17 cellular contexts compared by ENCODE assay signal in the genomic region with DNA sequence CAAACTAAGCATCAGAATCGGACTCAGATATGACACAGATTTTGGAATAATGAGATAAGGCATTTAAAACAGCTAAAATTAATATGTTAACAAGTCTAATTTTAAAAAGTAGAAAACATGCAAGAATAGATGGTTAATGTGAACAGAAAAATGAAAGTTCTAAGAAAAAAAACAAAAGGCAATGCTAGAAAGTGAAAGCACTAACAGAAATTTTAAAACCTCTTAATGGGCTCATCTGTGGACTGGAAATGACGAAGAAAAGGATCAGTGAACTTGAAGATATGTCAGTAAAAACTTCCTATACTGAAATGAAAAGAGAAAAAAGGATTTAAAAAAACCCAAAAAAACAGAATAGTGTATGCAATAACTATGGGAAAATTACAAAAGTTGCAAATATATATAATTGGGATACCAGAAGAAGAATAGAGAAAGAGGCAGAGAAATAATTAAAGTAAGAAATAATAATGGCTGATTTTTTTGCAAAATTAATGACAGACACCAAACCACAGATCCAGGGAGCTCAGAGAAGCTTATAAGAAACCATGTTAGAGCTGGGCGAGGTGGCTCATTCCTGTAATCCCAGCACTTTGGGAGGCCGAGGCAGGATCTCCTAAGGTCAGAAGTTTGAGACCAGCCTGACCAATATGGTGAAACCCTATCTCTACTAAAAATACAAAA.
DNase-seq lines count a peak whose midpoint lies in the region; ATAC-seq and TF ChIP-seq lines count a peak whose summit lies in the region.
"Had no signal": no experiment of that assay in that cellular context is flagged by ENCODE, and none has a peak within 500 bp of the region (broad histone marks: within the 10 kb centered on the region; RNA-seq: fewer than 3 reads in every experiment).

No MANE protein-coding gene starts in this region.

- H3K27ac Mint-ChIP-seq in osteocyte (ENCODE audit: unreplicated experiment) (peak overlapping the region; percentile 4), CD14-positive monocyte (no peak overlapping the region)
- H3K27ac Mint-ChIP-seq: CD4-positive, CD25-positive, alpha-beta regulatory T cell; CD8-positive, alpha-beta T cell had no signal

- H3K36me3 ChIP-seq in HEK293 (ENCODE audit: control insufficient read depth in 2 of 2, insufficient read depth in 1 of 2, low read length in 2 of 2) (no peaks in the 10 kb centered on the region), colonic mucosa (no peaks in the 10 kb centered on the region)
- H3K36me3 ChIP-seq: HAP-1 had no signal

- intact Hi-C loops in colonic mucosa (cut with DNase I) (no loop called here), CD14-positive monocyte (cut with micrococcal nuclease) (no loop called here)

- H3K9me3 Mint-ChIP-seq in osteocyte (ENCODE audit: unreplicated experiment) (no peaks in the 10 kb centered on the region), CD14-positive monocyte (peaks cover 0 to 3% (median 0%) of the 10 kb centered on the region in 7 donors)
- H3K9me3 Mint-ChIP-seq: CD4-positive, CD25-positive, alpha-beta regulatory T cell; CD8-positive, alpha-beta T cell had no signal

- no peaks in the 10 kb centered on the region for H3K36me3 Mint-ChIP-seq in osteocyte (ENCODE audit: unreplicated experiment)
- no peaks in the 10 kb centered on the region for H3K36me3 Mint-ChIP-seq in CD14-positive monocyte
- H3K36me3 Mint-ChIP-seq: CD4-positive, CD25-positive, alpha-beta regulatory T cell; CD8-positive, alpha-beta T cell had no signal

- in situ Hi-C loops in G401 (cut with HindIII; ENCODE audit: low sequenced_read_pairs): no loop called here

- H3K9me3 ChIP-seq in HEK293 (ENCODE audit: control insufficient read depth, insufficient read depth, low read depth, low read length) (no peaks in the 10 kb centered on the region), colonic mucosa (no peaks in the 10 kb centered on the region)
- H3K9me3 ChIP-seq: Caco-2, HAP-1 had no signal

- ATAC-seq in HG02885 (IDR thresholded peaks at IDR 0.05; ENCODE audit: poor library complexity, unreplicated experiment) (peak; percentile 50), GM21526 (IDR thresholded peaks at IDR 0.05; ENCODE audit: low FRiP score, unreplicated experiment) (no peak)
- ATAC-seq: CD8-positive, alpha-beta T cell had no signal

- H3K4me3 ChIP-seq in HEK293 (ENCODE audit: low read depth, low read length) (no peak overlapping the region), colonic mucosa (no peak overlapping the region)
- H3K4me3 ChIP-seq: HAP-1 had no signal

- H3K27ac ChIP-seq in HEK293 (ENCODE audit: extremely low read depth, low read depth, low read length) (no peak overlapping the region), colonic mucosa (peak overlapping the region; percentile 66)

- CTCF ChIA-PET in HEK293 (lab: Yijun Ruan, JAX): interaction anchor here (0.6 kb wide), 3 partner anchors 81 to 979 kb away, joined by 3 to 5 read pairs (median 4); no protein-coding TSS in a partner anchor

- H3K4me3 Mint-ChIP-seq in osteocyte (ENCODE audit: unreplicated experiment) (no peak overlapping the region), CD14-positive monocyte (no peak overlapping the region)
- H3K4me3 Mint-ChIP-seq: CD4-positive, CD25-positive, alpha-beta regulatory T cell; CD8-positive, alpha-beta T cell had no signal

- H3K4me1 Mint-ChIP-seq in osteocyte (ENCODE audit: unreplicated experiment) (peaks cover 20% of the 10 kb centered on the region), CD14-positive monocyte (peaks cover 13% of the 10 kb centered on the region)

- no peak for TF ChIP-seq CTCF in HEK293 (tag by site-specific recombination; IDR thresholded peaks at IDR 0.05)
- no peak for TF ChIP-seq CTCF in colonic mucosa (IDR thresholded peaks at IDR 0.05)
- no peak for TF ChIP-seq CTCF in osteocyte (IDR thresholded peaks at IDR 0.05)
- TF ChIP-seq CTCF in CD14-positive monocyte (IDR thresholded peaks at IDR 0.05): no peak

- H3K27me3 Mint-ChIP-seq in osteocyte (ENCODE audit: unreplicated experiment) (no peaks in the 10 kb centered on the region), CD14-positive monocyte (ENCODE audit: low read depth in 3 of 3) (peaks cover 0 to 1% (median 0%) of the 10 kb centered on the region in 3 donors)

- DNase-seq in colonic mucosa (no peak), osteocyte (ENCODE audit: extremely low spot score, unreplicated experiment) (no peak), CD14-positive monocyte (ENCODE audit: low spot score) (no peak), G401 (ENCODE audit: low spot score) (no peak), NCI-H1694 treated with DMSO at 0.1 percent for 48 hours (lab: John Stamatoyannopoulos, UW) (no peak)
- DNase-seq: C1 segment of cervical spinal cord; Caco-2; CD4-positive, CD25-positive, alpha-beta regulatory T cell; CD8-positive, alpha-beta T cell; DMS153; DND-41; GDM1; GOT3 had no signal

- POLR2A ChIA-PET in HEK293 (lab: Yijun Ruan, JAX): no interaction called here

- H3K27me3 ChIP-seq in colonic mucosa: no peaks in the 10 kb centered on the region

- no peak overlapping the region for H3K9ac ChIP-seq in colonic mucosa (ENCODE audit: low read depth in 2 of 2, low read length in 2 of 2)

- H3K4me1 ChIP-seq in HEK293 (ENCODE audit: control insufficient read depth, insufficient read depth, low read length): no peaks in the 10 kb centered on the region
- peaks cover 6% of the 10 kb centered on the region for H3K4me1 ChIP-seq in colonic mucosa
- H3K4me1 ChIP-seq: HAP-1 had no signal

TF ChIP-seq in HEK293, 187 proteins besides CTCF, POLR2A, EP300 and RAD21:
- TF ChIP-seq ZNF558 (tag by site-specific recombination; IDR thresholded peaks at IDR 0.05) (peak; percentile 96), ZNF221 (tag by site-specific recombination; IDR thresholded peaks at IDR 0.05; ENCODE audit: borderline replicate concordance) (no peak), PRDM1 (tag by site-specific recombination; IDR thresholded peaks at IDR 0.05) (peak; percentile 83)
- TF ChIP-seq, protein P1, sequence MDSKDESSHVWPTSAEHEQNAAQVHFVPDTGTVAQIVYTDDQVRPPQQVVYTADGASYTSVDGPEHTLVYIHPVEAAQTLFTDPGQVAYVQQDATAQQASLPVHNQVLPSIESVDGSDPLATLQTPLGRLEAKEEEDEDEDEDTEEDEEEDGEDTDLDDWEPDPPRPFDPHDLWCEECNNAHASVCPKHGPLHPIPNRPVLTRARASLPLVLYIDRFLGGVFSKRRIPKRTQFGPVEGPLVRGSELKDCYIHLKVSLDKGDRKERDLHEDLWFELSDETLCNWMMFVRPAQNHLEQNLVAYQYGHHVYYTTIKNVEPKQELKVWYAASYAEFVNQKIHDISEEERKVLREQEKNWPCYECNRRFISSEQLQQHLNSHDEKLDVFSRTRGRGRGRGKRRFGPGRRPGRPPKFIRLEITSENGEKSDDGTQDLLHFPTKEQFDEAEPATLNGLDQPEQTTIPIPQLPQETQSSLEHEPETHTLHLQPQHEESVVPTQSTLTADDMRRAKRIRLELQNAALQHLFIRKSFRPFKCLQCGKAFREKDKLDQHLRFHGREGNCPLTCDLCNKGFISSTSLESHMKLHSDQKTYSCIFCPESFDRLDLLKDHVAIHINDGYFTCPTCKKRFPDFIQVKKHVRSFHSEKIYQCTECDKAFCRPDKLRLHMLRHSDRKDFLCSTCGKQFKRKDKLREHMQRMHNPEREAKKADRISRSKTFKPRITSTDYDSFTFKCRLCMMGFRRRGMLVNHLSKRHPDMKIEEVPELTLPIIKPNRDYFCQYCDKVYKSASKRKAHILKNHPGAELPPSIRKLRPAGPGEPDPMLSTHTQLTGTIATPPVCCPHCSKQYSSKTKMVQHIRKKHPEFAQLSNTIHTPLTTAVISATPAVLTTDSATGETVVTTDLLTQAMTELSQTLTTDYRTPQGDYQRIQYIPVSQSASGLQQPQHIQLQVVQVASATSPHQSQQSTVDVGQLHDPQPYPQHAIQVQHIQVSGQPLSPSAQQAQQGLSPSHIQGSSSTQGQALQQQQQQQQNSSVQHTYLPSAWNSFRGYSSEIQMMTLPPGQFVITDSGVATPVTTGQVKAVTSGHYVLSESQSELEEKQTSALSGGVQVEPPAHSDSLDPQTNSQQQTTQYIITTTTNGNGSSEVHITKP (tag by site-specific recombination; IDR thresholded peaks at IDR 0.05): no peak
